Comparison of ENCODE assay signal across 20 cellular contexts in genomic region chr2:18924905-18925691, GRCh38.
A peak's percentile ranks its signal among the peaks of the same experiment; 100 is the strongest.
DNase-seq lines count a peak whose midpoint lies in the region; FAIRE-seq and TF ChIP-seq lines count a peak whose summit lies in the region.
"Had no signal": no experiment of that assay in that cellular context is flagged by ENCODE, and none has a peak within 500 bp of the region (broad histone marks: within the 10 kb centered on the region; RNA-seq: fewer than 3 reads in every experiment).

No MANE protein-coding gene starts in this region.

- in situ Hi-C loops in GM13977 (cut with MboI; ENCODE audit: low pct_unique_long_range_greater_than_20kb, low sequenced_read_pairs, unreplicated experiment), result no loop called here

- H3K4me3 ChIP-seq in AG04450 (ENCODE audit: low read depth, low read length) (no peak overlapping the region), bronchial epithelial cell (ENCODE audit: low read depth, low read length) (no peak overlapping the region)
- H3K4me3 ChIP-seq: BLaER1 treated with 17β-estradiol and CSF1 and Interleukin-3, amounts not matched to agents 10 nM and 100 nM had no signal

- H3K27ac ChIP-seq in AG04450 (ENCODE audit: low read depth, low read length), result no peak overlapping the region
- H3K27ac ChIP-seq: BLaER1 treated with 17β-estradiol and CSF1 and Interleukin-3, amounts not matched to agents 10 nM and 100 nM; KMS-11 had no signal

- POLR2A ChIA-PET in AG04450 (lab: Yijun Ruan, JAX), result interaction anchor here (0.7 to 1.7 kb wide), 12 partner anchors 9 to 511 kb away, joined by 3 to 12 read pairs (median 4); partner anchors contain the start of gene OSR1

- no peaks in the 10 kb centered on the region for H3K9me3 ChIP-seq in AG04450 (ENCODE audit: control insufficient read depth, insufficient read depth, low read length)

- no peak for FAIRE-seq in bronchial epithelial cell (lab: Jason Lieb, UNC)
- FAIRE-seq: TTC549 had no signal

- TF ChIP-seq CTCF in AG04450 (IDR thresholded peaks at IDR 0.05; ENCODE audit: low read depth, low read length), result no peak
- no peak for TF ChIP-seq CTCF in bronchial epithelial cell (IDR thresholded peaks at IDR 0.05; ENCODE audit: insufficient read depth, low read length, severe bottlenecking)
- no peak for TF ChIP-seq CTCF in GM13977 (IDR thresholded peaks at IDR 0.05; ENCODE audit: extremely low read depth, insufficient read depth, missing control alignments)

- DNase-seq in AG04450 (ENCODE audit: low read depth, low spot score), result peak; percentile 81
- peak; percentile 54 for DNase-seq in HT1080 (ENCODE audit: low read depth)
- peak; percentile 26 for DNase-seq in bronchial epithelial cell (ENCODE audit: low read depth)
- peak; percentile 78 for DNase-seq in kidney tubule cell (ENCODE audit: low spot score)
- no peak for DNase-seq in C1 segment of cervical spinal cord (lab: John Stamatoyannopoulos, UW)
- DNase-seq in DMS53 (lab: John Stamatoyannopoulos, UW), result no peak
- DNase-seq in GM13977 (ENCODE audit: low spot score), result no peak
- no peak for DNase-seq in NCI-H446 treated with DMSO at 0.1 percent for 48 hours (lab: John Stamatoyannopoulos, UW)
- DNase-seq: activated naive CD4-positive, alpha-beta T cell; central memory CD4-positive, alpha-beta T cell; erythroblast; GF-D8; NCI-H1694 treated with DMSO at 0.1 percent for 48 hours; NCI-H82; retina; Right ventricle myocardium superior; stimulated activated CD4-positive, alpha-beta T cell treated with anti-CD3 and anti-CD28 coated beads, Interleukin-4, amount 100 ng/mL, for 1 hour had no signal

- CTCF ChIA-PET in AG04450 (lab: Charles Lee), result interaction anchor here (1.3 kb wide), 1 partner anchor 405 kb away, joined by 3 read pairs; no protein-coding TSS in a partner anchor

- H3K27me3 ChIP-seq in AG04450 (ENCODE audit: control insufficient read depth, insufficient read depth, low read length) (no peaks in the 10 kb centered on the region), bronchial epithelial cell (ENCODE audit: control insufficient read depth, insufficient read depth, low read length) (no peaks in the 10 kb centered on the region)
- H3K27me3 ChIP-seq: BLaER1 treated with 17β-estradiol and CSF1 and Interleukin-3, amounts not matched to agents 10 nM and 100 nM had no signal

- H3K36me3 ChIP-seq in bronchial epithelial cell (ENCODE audit: control insufficient read depth, insufficient read depth, low read length), result no peaks in the 10 kb centered on the region
- H3K36me3 ChIP-seq: BLaER1 treated with 17β-estradiol and CSF1 and Interleukin-3, amounts not matched to agents 10 nM and 100 nM had no signal

Comparison
In these comparisons a context has a peak if more than half of its experiments do, and no peak if none do; other contexts are left out.
1. DNase-seq: peak in AG04450 (single experiment), HT1080 (single experiment), bronchial epithelial cell (single experiment) and kidney tubule cell (single experiment); none in C1 segment of cervical spinal cord (0 of 14), DMS53 (single experiment), GM13977 (single experiment) and NCI-H446 treated with DMSO at 0.1 percent for 48 hours (single experiment).